ENCODE assay signal across 19 cellular contexts in the genomic region with DNA sequence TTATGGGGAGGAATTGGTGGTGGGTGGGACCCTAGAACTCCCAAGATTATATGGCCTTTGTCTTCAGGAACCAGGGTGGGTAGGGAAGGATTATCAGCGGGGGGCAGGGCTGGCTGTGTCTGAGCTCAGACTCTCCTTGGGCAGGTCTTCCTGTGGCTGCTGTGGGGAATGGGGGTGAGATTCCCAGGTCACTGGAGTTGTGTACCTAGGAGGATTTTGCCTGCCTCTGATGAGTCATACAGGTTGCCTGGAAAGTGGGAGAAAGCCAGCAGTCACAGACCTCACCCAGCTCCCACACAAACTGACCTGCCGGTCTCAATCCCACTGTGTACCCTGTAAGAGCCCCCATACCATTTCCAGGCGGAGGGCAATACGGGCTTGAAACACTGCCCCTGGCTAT.
"Had no signal": no experiment of that assay in that cellular context is flagged by ENCODE, and none has a peak within 500 bp of the region (broad histone marks: within the 10 kb centered on the region; RNA-seq: fewer than 3 reads in every experiment).

No MANE protein-coding gene starts in this region.

- H3K4me1 ChIP-seq: left ventricle myocardium inferior, parathyroid adenoma, sigmoid colon, spleen had no signal

- H3K36me3 ChIP-seq: left ventricle myocardium inferior, neutrophil, sigmoid colon, spleen had no signal

- H3K9ac ChIP-seq: parathyroid adenoma had no signal

- H3K27me3 Mint-ChIP-seq: naive thymus-derived CD4-positive, alpha-beta T cell; stimulated activated memory B cell treated with anti-CD40 and anti-IgM and Interleukin-4, amounts not matched to agents 10 μg/mL and 1 μg/mL and 100 μg/mL, for 72 hours had no signal

- H3K27ac ChIP-seq: left ventricle myocardium inferior, neutrophil, parathyroid adenoma, sigmoid colon, spleen had no signal

- H3K27ac Mint-ChIP-seq: activated T-cell treated with anti-CD3 and anti-CD28 coated beads, Interleukin-2, amount 50 U/mL, for 72 hours; naive thymus-derived CD4-positive, alpha-beta T cell; stimulated activated memory B cell treated with anti-CD40 and anti-IgM and Interleukin-4, amounts not matched to agents 10 μg/mL and 1 μg/mL and 100 μg/mL, for 72 hours; T-helper 1 cell treated with Interleukin-12 subunit alpha and Interleukin-12 subunit beta and Interleukin-4 antibody, amounts not matched to agents 30 μg/mL and 1 μg/mL, for 36 hours had no signal

- H2AFZ ChIP-seq: parathyroid adenoma had no signal

- H3K36me3 Mint-ChIP-seq: stimulated activated memory B cell treated with anti-CD40 and anti-IgM and Interleukin-4, amounts not matched to agents 10 μg/mL and 1 μg/mL and 100 μg/mL, for 72 hours had no signal

- H3K4me3 ChIP-seq: left ventricle myocardium inferior, mucosa of descending colon, sigmoid colon, spleen had no signal

- H3K79me2 ChIP-seq: parathyroid adenoma had no signal

- DNase-seq: activated CD4-positive, alpha-beta T cell treated with anti-CD3 and anti-CD28 coated beads for 1 hour; activated CD8-positive, alpha-beta memory T cell treated with anti-CD3 and anti-CD28 coated beads for 24 hours; activated CD8-positive, alpha-beta memory T cell treated with anti-CD3 and anti-CD28 coated beads, Interleukin-2, amount 50 U/mL, for 48 hours; activated effector memory CD4-positive, alpha-beta T cell treated with anti-CD3 and anti-CD28 coated beads, Interleukin-2, amount 50 U/mL, for 16 hours; activated naive CD4-positive, alpha-beta T cell treated with anti-CD3 and anti-CD28 coated beads, Interleukin-2, amount 50 U/mL, for 16 hours; activated T-cell treated with anti-CD3 and anti-CD28 coated beads, Interleukin-2, amount 50 U/mL, for 72 hours; aorta; effector CD4-positive, alpha-beta T cell; hypothalamus; left ventricle myocardium inferior; mucosa of descending colon; naive thymus-derived CD4-positive, alpha-beta T cell; sigmoid colon; spleen; stimulated activated CD4-positive, alpha-beta T cell treated with anti-CD3 and anti-CD28 coated beads, Interleukin-4, amount 100 ng/mL, for 4 hours had no signal

- H3K27me3 ChIP-seq: neutrophil, sigmoid colon, spleen had no signal

- H3K4me1 Mint-ChIP-seq: naive thymus-derived CD4-positive, alpha-beta T cell; stimulated activated memory B cell treated with anti-CD40 and anti-IgM and Interleukin-4, amounts not matched to agents 10 μg/mL and 1 μg/mL and 100 μg/mL, for 72 hours had no signal

- H3K4me3 Mint-ChIP-seq: activated T-cell treated with anti-CD3 and anti-CD28 coated beads, Interleukin-2, amount 50 U/mL, for 72 hours; naive thymus-derived CD4-positive, alpha-beta T cell; stimulated activated memory B cell treated with anti-CD40 and anti-IgM and Interleukin-4, amounts not matched to agents 10 μg/mL and 1 μg/mL and 100 μg/mL, for 72 hours; T-helper 1 cell treated with Interleukin-12 subunit alpha and Interleukin-12 subunit beta and Interleukin-4 antibody, amounts not matched to agents 30 μg/mL and 1 μg/mL, for 36 hours had no signal

- H3K9me3 ChIP-seq: mucosa of descending colon, neutrophil, sigmoid colon had no signal
